Comparison of ENCODE assay signal across 8 cellular contexts in the genomic region with DNA sequence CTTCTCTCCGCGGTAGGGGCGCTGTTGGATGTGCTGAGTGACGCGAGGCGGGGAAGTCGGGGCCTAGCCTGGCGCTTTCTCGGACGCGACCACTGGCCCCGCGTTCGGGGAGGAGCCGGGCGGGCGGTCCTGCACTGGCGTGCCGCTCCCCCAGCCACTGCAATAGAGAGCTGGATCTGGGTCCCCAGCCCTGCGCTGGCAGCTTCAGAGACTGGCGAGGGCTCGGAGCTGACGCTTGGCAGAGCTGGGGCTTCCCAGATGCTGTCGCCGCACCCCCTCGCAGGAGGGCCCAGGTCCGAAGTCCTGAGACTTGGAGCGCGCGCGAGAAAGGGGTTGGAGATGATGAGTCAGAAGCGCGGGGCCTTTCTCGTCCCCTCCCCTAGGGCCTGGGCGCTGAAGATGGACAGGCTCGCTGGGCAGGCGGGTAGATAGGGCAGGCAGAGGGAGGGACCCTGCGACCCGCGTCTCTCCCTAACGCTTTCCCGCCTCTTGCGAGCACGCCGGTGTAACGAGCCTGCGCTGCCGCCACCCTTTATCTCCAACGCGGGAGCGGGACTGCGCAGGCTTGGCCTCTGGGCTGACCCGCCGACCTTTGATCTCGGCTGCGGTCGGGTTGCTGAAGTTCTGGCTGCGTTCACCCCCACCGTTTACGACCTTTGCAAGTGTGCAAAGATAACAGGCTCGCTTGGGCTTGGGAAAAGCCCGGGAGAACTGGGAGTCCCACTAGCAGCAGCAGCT. TPM values are rescaled to one million over a fixed set of nuclear protein-coding genes. Genes with fewer than 3 reads are reported as not detected.
DNase-seq lines count a peak whose midpoint lies in the region; ATAC-seq and TF ChIP-seq lines count a peak whose summit lies in the region.

No MANE protein-coding gene starts in this region.

- peak; percentile 87 to 95 (median 91) for DNase-seq in CD8-positive, alpha-beta memory T cell
- peak; percentile 94 for DNase-seq in HK-2 (ENCODE audit: unreplicated experiment)
- DNase-seq in NCI-H82 treated with DMSO at 0.1 percent for 48 hours (lab: John Stamatoyannopoulos, UW; ENCODE audit: unreplicated experiment) = peak; percentile 82
- DNase-seq in activated CD8-positive, alpha-beta T cell treated with anti-CD3 and anti-CD28 coated beads for 36 hours = peak; percentile 98
- peak; percentile 97 for DNase-seq in ecto neural progenitor cell (ENCODE audit: low spot score)
- peak; percentile 98 for DNase-seq in lower lobe of right lung
- DNase-seq in stimulated activated CD4-positive, alpha-beta T cell treated with anti-CD3 and anti-CD28 coated beads, TNF-alpha, amount 100 ng/mL, for 1 hour (ENCODE audit: low read depth in 3 of 3, low spot score in 1 of 3) = peak; percentile 82 to 85 (median 82)

- H3K27me3 Mint-ChIP-seq in CD8-positive, alpha-beta memory T cell = peaks cover 11% of the 10 kb centered on the region in 2 donors
- no peaks in the 10 kb centered on the region for H3K27me3 Mint-ChIP-seq in activated CD8-positive, alpha-beta T cell treated with anti-CD3 and anti-CD28 coated beads for 36 hours

- H3K4me3 Mint-ChIP-seq in CD8-positive, alpha-beta memory T cell = peak overlapping the region; percentile 79 to 96 (median 88)
- H3K4me3 Mint-ChIP-seq in activated CD8-positive, alpha-beta T cell treated with anti-CD3 and anti-CD28 coated beads for 36 hours = peak overlapping the region; percentile 80

- H3K4me3 ChIP-seq in CD8-positive, alpha-beta memory T cell (ENCODE audit: low read length) = peak overlapping the region; percentile 99
- peak overlapping the region; percentile 76 for H3K4me3 ChIP-seq in lower lobe of right lung

- no peaks in the 10 kb centered on the region for H3K27me3 ChIP-seq in CD8-positive, alpha-beta memory T cell (ENCODE audit: insufficient read depth, low read length, poor library complexity, severe bottlenecking)
- no peaks in the 10 kb centered on the region for H3K27me3 ChIP-seq in lower lobe of right lung (ENCODE audit: low read depth)

- peaks cover 0 to 2% (median 0%) of the 10 kb centered on the region in 5 donors for H3K9me3 Mint-ChIP-seq in CD8-positive, alpha-beta memory T cell
- H3K9me3 Mint-ChIP-seq in activated CD8-positive, alpha-beta T cell treated with anti-CD3 and anti-CD28 coated beads for 36 hours = no peaks in the 10 kb centered on the region

- CTCF ChIA-PET in CD8-positive, alpha-beta memory T cell (lab: Charles Lee) = interaction anchor here (0.7 to 12.2 kb wide), 22 partner anchors 10 to 374 kb away, joined by 3 to 201 read pairs (median 6); partner anchors contain the start of genes ARHGEF40 and RNASE7
- CTCF ChIA-PET in activated CD8-positive, alpha-beta T cell treated with anti-CD3 and anti-CD28 coated beads for 36 hours (lab: Charles Lee) = interaction anchor here (0.8 to 13.2 kb wide), 34 partner anchors 9 to 642 kb away, joined by 3 to 267 read pairs (median 6); partner anchors contain the start of genes ARHGEF40, PIP4P1, RNASE6 and RNASE7

- H3K27ac Mint-ChIP-seq in CD8-positive, alpha-beta memory T cell = peak overlapping the region; percentile 82 to 99 (median 93)
- H3K27ac Mint-ChIP-seq in activated CD8-positive, alpha-beta T cell treated with anti-CD3 and anti-CD28 coated beads for 36 hours = peak overlapping the region; percentile 90

- POLR2A ChIA-PET in CD8-positive, alpha-beta memory T cell (lab: Charles Lee) = interaction anchor here (1.0 to 2.8 kb wide), 6 partner anchors 11 to 89 kb away, joined by 4 to 11 read pairs (median 8); partner anchors contain the start of gene NDRG2
- POLR2A ChIA-PET in activated CD8-positive, alpha-beta T cell treated with anti-CD3 and anti-CD28 coated beads for 36 hours (lab: Charles Lee) = interaction anchor here (0.9 to 4.7 kb wide), 10 partner anchors 10 to 98 kb away, joined by 3 to 30 read pairs (median 4); partner anchors contain the start of gene ARHGEF40

- peak overlapping the region; percentile 98 for H3K27ac ChIP-seq in CD8-positive, alpha-beta memory T cell (ENCODE audit: low read depth, low read length)
- peak overlapping the region; percentile 99 for H3K27ac ChIP-seq in lower lobe of right lung

- no peaks in the 10 kb centered on the region for H3K9me3 ChIP-seq in CD8-positive, alpha-beta memory T cell (ENCODE audit: low read length)
- no peaks in the 10 kb centered on the region for H3K9me3 ChIP-seq in lower lobe of right lung

- H3K36me3 Mint-ChIP-seq in CD8-positive, alpha-beta memory T cell = peaks cover 0 to 5% (median 0%) of the 10 kb centered on the region in 3 donors
- no peaks in the 10 kb centered on the region for H3K36me3 Mint-ChIP-seq in activated CD8-positive, alpha-beta T cell treated with anti-CD3 and anti-CD28 coated beads for 36 hours (ENCODE audit: low read depth)

- peak; percentile 64 for TF ChIP-seq CTCF in activated CD8-positive, alpha-beta T cell treated with anti-CD3 and anti-CD28 coated beads for 36 hours (IDR thresholded peaks at IDR 0.05)
- peak; percentile 84 for TF ChIP-seq CTCF in lower lobe of right lung (IDR thresholded peaks at IDR 0.05)

- peak; percentile 92 for ATAC-seq in GM19455 (IDR thresholded peaks at IDR 0.05; ENCODE audit: unreplicated experiment)
- peak; percentile 88 for ATAC-seq in activated CD8-positive, alpha-beta T cell treated with anti-CD3 and anti-CD28 coated beads for 36 hours
- ATAC-seq in lower lobe of right lung = peak; percentile 97

- H3K4me1 Mint-ChIP-seq in CD8-positive, alpha-beta memory T cell = peaks cover 19 to 31% (median 22%) of the 10 kb centered on the region in 3 donors
- H3K4me1 Mint-ChIP-seq in activated CD8-positive, alpha-beta T cell treated with anti-CD3 and anti-CD28 coated beads for 36 hours (ENCODE audit: low read depth) = peaks cover 36% of the 10 kb centered on the region

- H3K36me3 ChIP-seq in CD8-positive, alpha-beta memory T cell (ENCODE audit: insufficient read depth, low read length) = no peaks in the 10 kb centered on the region
- no peaks in the 10 kb centered on the region for H3K36me3 ChIP-seq in lower lobe of right lung

- H3K4me1 ChIP-seq in CD8-positive, alpha-beta memory T cell (ENCODE audit: insufficient read depth, low read length) = peaks cover 22% of the 10 kb centered on the region
- peaks cover 48% of the 10 kb centered on the region for H3K4me1 ChIP-seq in lower lobe of right lung

- intact Hi-C loops in activated CD8-positive, alpha-beta T cell treated with anti-CD3 and anti-CD28 coated beads for 36 hours (cut with micrococcal nuclease) = no loop called here
- intact Hi-C loops in lower lobe of right lung (cut with DNase I) = no loop called here

RNA-seq across cellular contexts. Expression of gene TMEM253, which starts 3.0 kb away (rescaled TPM):
- not detected for total RNA-seq in CD8-positive, alpha-beta memory T cell
- not detected for polyA plus RNA-seq in CD8-positive, alpha-beta memory T cell
- not detected for total RNA-seq in activated CD8-positive, alpha-beta T cell treated with anti-CD3 and anti-CD28 coated beads for 36 hours
- 0.50 TPM for total RNA-seq in lower lobe of right lung

RNA-seq across cellular contexts. Expression of gene ZNF219, which starts 5.4 kb away (rescaled TPM):
- 1 to 10 TPM; 7.0 to 8.2 TPM for total RNA-seq in CD8-positive, alpha-beta memory T cell
- polyA plus RNA-seq in CD8-positive, alpha-beta memory T cell = 1.3 TPM
- total RNA-seq in activated CD8-positive, alpha-beta T cell treated with anti-CD3 and anti-CD28 coated beads for 36 hours = 1 to 10 TPM; 7.2 to 8.2 TPM
- 46.1 TPM for total RNA-seq in lower lobe of right lung

RNA-seq across cellular contexts. Expression of gene ARHGEF40, which starts 33.8 kb away (rescaled TPM):
- under 1 TPM; 0.16 to 0.39 TPM for total RNA-seq in CD8-positive, alpha-beta memory T cell
- polyA plus RNA-seq in CD8-positive, alpha-beta memory T cell = 0.40 TPM
- total RNA-seq in activated CD8-positive, alpha-beta T cell treated with anti-CD3 and anti-CD28 coated beads for 36 hours = under 1 TPM; 0.18 to 0.23 TPM
- 28.5 TPM for total RNA-seq in lower lobe of right lung

RNA-seq across cellular contexts. Expression of gene RNASE8, which starts 46.3 kb away (rescaled TPM):
- total RNA-seq in CD8-positive, alpha-beta memory T cell = not detected
- not detected for polyA plus RNA-seq in CD8-positive, alpha-beta memory T cell
- not detected for total RNA-seq in activated CD8-positive, alpha-beta T cell treated with anti-CD3 and anti-CD28 coated beads for 36 hours
- not detected for total RNA-seq in lower lobe of right lung

RNA-seq across cellular contexts. Expression of gene OR5AU1, which starts 52.0 kb away (rescaled TPM):
- total RNA-seq in CD8-positive, alpha-beta memory T cell = not detected
- polyA plus RNA-seq in CD8-positive, alpha-beta memory T cell = not detected
- under 1 TPM in 1 of 2 experiments, not detected in 1; 0.07 TPM for total RNA-seq in activated CD8-positive, alpha-beta T cell treated with anti-CD3 and anti-CD28 coated beads for 36 hours
- not detected for total RNA-seq in lower lobe of right lung

Comparison
In these comparisons a context has a peak if more than half of its experiments do, and no peak if none do; other contexts are left out.
1. Peak in every context shown above with its lines: DNase-seq, ATAC-seq, H3K4me3 ChIP-seq and H3K27ac ChIP-seq.
2. RNA of gene ARHGEF40, which starts 33.8 kb away (total RNA-seq): 28.5 TPM in lower lobe of right lung (single experiment); 0.16 to 0.39 TPM in CD8-positive, alpha-beta memory T cell and 0.18 to 0.23 TPM in activated CD8-positive, alpha-beta T cell treated with anti-CD3 and anti-CD28 coated beads for 36 hours; every median in the first group is over 10 times any median in the second.